ENCODE assay signal across 8 cellular contexts in the genomic region with DNA sequence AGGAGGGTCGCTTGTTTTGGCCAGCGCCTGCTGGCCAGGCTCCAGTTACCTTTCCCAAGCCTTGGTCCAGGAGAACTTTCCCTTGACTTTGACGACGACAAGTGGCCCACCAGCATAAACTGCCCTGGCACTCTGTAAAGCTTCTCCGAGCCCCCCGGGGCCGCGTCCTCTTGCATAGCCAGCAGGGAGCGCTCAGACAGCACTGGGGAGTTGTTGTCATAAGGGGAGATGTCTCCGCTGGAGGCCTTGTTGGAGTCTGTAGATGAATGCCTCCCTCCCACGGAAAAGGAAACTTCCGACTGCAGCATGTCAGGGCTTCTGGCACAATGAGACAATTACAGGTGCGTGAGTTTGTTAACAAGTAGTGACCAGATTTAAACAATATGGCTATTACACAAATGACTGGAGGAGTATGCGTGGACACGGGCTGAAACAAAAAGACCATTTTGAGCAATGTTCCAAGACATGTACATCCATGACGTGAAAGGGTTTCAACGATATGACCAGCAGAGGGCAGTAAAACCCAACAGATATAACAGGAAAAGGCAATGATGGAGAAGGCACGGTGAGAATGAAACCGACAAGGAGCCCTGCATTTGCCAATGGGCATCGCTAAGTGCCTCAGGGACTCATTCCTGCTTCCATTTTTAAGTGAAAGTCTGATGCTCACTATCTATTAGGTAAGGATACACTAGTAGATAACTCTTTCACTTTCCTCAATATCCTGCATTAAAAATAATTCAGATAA. TPM values are rescaled to one million over a fixed set of nuclear protein-coding genes. Genes with fewer than 3 reads are reported as not detected.
DNase-seq lines count a peak whose midpoint lies in the region; ATAC-seq, FAIRE-seq and TF ChIP-seq lines count a peak whose summit lies in the region.

No MANE protein-coding gene starts in this region.

- H3K36me3 ChIP-seq in OCI-LY3 (replicated peaks; ENCODE audit: low read depth, low read length) (no peaks in the 10 kb centered on the region), ovary (no peaks in the 10 kb centered on the region)

- H3K27me3 ChIP-seq in OCI-LY3 (ENCODE audit: low read depth, low read length) (no peaks in the 10 kb centered on the region), ovary (no peaks in the 10 kb centered on the region)

- 28 to 32% (median 29%) methylated on average over 20 of the region's 20 CpGs for WGBS in ovary, 3 donors

- H3K4me2 ChIP-seq in OCI-LY3 (ENCODE audit: low read length) = peak overlapping the region; percentile 65

- H3K9me3 ChIP-seq in OCI-LY3 (ENCODE audit: insufficient read depth, low read length) = no peaks in the 10 kb centered on the region
- no peaks in the 10 kb centered on the region for H3K9me3 ChIP-seq in ovary

- no peaks in the 10 kb centered on the region for H4K20me1 ChIP-seq in OCI-LY3 (ENCODE audit: insufficient read depth, low read length)

- no peak for TF ChIP-seq POLR2A in ovary (IDR thresholded peaks at IDR 0.05)

- no peaks in the 10 kb centered on the region for H3K79me2 ChIP-seq in OCI-LY3 (ENCODE audit: low read length)

- peak overlapping the region; percentile 52; the same call in 1 of the 2 replicates for H2AFZ ChIP-seq in OCI-LY3 (ENCODE audit: low read depth, low read length)

- H3K9me3 Mint-ChIP-seq in activated T-helper 17 cell treated with anti-CD3 and anti-CD28 coated beads, Interleukin-2, amount 50 U/mL, for 72 hours = no peaks in the 10 kb centered on the region

- H3K27me3 Mint-ChIP-seq in activated T-helper 17 cell treated with anti-CD3 and anti-CD28 coated beads, Interleukin-2, amount 50 U/mL, for 72 hours = no peaks in the 10 kb centered on the region

- H3K9ac ChIP-seq in OCI-LY3 (ENCODE audit: low read length) = no peak overlapping the region

- no peak overlapping the region for H3K4me3 ChIP-seq in Jurkat, Clone E6-1 (ENCODE audit: low read length)
- peak overlapping the region; percentile 58 for H3K4me3 ChIP-seq in OCI-LY3 (ENCODE audit: low read length)
- no peak overlapping the region for H3K4me3 ChIP-seq in ovary

- intact Hi-C loops in ovary (cut with DNase I) = loop anchor here (10.0 kb wide), 3 partner anchors 391 to 959 kb away; no protein-coding TSS in a partner anchor

- TF ChIP-seq CTCF in OCI-LY3 (IDR thresholded peaks at IDR 0.05; ENCODE audit: low read depth, low read length) (peak; percentile 69), ovary (IDR thresholded peaks at IDR 0.05) (peak; percentile 15 to 70 (median 51))

- no peak for FAIRE-seq in frontal cortex (lab: Jason Lieb, UNC)

- no peak for TF ChIP-seq EP300 in ovary (IDR thresholded peaks at IDR 0.05)

- H3K27ac Mint-ChIP-seq in activated T-helper 17 cell treated with anti-CD3 and anti-CD28 coated beads, Interleukin-2, amount 50 U/mL, for 72 hours = no peak overlapping the region

- peaks cover 9% of the 10 kb centered on the region for H3K4me1 ChIP-seq in OCI-LY3 (ENCODE audit: low read length)
- H3K4me1 ChIP-seq in ovary (ENCODE audit: insufficient read depth) = no peaks in the 10 kb centered on the region

- DNase-seq in DMS79 treated with DMSO at 0.1 percent for 48 hours (lab: John Stamatoyannopoulos, UW) (peak; percentile 11), frontal cortex (ENCODE audit: low spot score in 2 of 2) (peak; percentile 41 to 54), ovary (peak; percentile 31 to 69 (median 35))
- peak; percentile 68 for DNase-seq in Jurkat, Clone E6-1 (ENCODE audit: low read depth, low spot score)

- H3K4me1 Mint-ChIP-seq in activated T-helper 17 cell treated with anti-CD3 and anti-CD28 coated beads, Interleukin-2, amount 50 U/mL, for 72 hours = no peaks in the 10 kb centered on the region

- H3K27ac ChIP-seq in OCI-LY3 (ENCODE audit: low read length) = no peak overlapping the region
- H3K27ac ChIP-seq in ovary = no peak overlapping the region

- ATAC-seq in GM21526 (IDR thresholded peaks at IDR 0.05; ENCODE audit: low FRiP score, unreplicated experiment) (peak; percentile 77), HG03521 (IDR thresholded peaks at IDR 0.05; ENCODE audit: unreplicated experiment) (no peak)
- ATAC-seq in activated T-helper 17 cell treated with anti-CD3 and anti-CD28 coated beads, Interleukin-2, amount 50 U/mL, for 72 hours (replicated peaks) = peak; percentile 65

- H3K36me3 Mint-ChIP-seq in activated T-helper 17 cell treated with anti-CD3 and anti-CD28 coated beads, Interleukin-2, amount 50 U/mL, for 72 hours (ENCODE audit: low read depth) = no peaks in the 10 kb centered on the region

- peak overlapping the region; percentile 31 for H3K4me3 Mint-ChIP-seq in activated T-helper 17 cell treated with anti-CD3 and anti-CD28 coated beads, Interleukin-2, amount 50 U/mL, for 72 hours

RNA-seq across cellular contexts. Expression of a gene that starts 33.0 kb away (rescaled TPM):
- polyA plus RNA-seq in Jurkat, Clone E6-1 (2012; ENCODE audit: insufficient read depth, insufficient read length) = 38.3 TPM
- total RNA-seq in activated T-helper 17 cell treated with anti-CD3 and anti-CD28 coated beads, Interleukin-2, amount 50 U/mL, for 72 hours = 10 to 100 TPM; 15.5 to 29.8 TPM
- total RNA-seq in frontal cortex (15.1 TPM), ovary (10 to 100 TPM in 5 of 7 donors, 1 to 10 TPM in 2; 6.0 to 15.7 (median 14.2) TPM)
- 10 to 100 TPM; 10.4 to 28.2 TPM for polyA plus RNA-seq in ovary

Comparison
In these comparisons a context has a peak if more than half of its experiments do, and no peak if none do; other contexts are left out.
1. DNase-seq: peak in every context shown above with its lines; median percentile 68 in Jurkat, Clone E6-1; 48 in frontal cortex; 35 in ovary; 11 in DMS79 treated with DMSO at 0.1 percent for 48 hours.